In the genomic region with DNA sequence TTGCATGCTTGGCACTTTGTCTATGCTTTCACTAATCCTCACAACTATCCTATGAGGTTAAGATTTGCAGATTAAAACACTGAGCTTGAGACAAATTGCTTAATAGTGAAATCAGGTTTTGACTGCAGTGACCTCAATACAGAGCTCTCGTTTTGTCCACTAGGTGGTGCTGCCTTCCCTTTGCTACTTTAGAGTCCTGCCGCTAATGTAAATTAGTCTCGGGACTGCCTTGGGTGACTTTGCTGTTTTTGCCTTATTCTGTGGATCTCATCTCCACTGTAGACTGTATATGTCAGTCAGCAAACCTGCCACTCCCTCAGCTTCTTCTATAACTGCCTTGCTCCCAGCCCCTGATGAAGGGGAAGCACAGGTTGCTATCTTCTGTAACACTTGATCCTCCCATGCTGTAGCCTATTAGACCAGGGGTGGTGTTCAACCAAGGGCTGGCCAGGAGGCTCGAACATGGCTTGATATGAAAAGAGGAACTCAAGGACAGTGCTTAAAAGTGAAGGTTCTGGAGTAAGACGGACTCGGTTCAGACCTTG, we compare ENCODE assay signal across 8 cellular contexts. TPM values are rescaled to one million over a fixed set of nuclear protein-coding genes. Genes with fewer than 3 reads are reported as not detected.
DNase-seq lines count a peak whose midpoint lies in the region; ATAC-seq, FAIRE-seq and TF ChIP-seq lines count a peak whose summit lies in the region.

No MANE protein-coding gene starts in this region.

- peak overlapping the region; percentile 64 for H2AFZ ChIP-seq in PC-3 (ENCODE audit: low read length)

- BruUV-seq in PC-3 (replicated peaks; lab: Mats Ljungman, UMichigan), result no TSS peak

- intact Hi-C loops in PC-3 (cut with micrococcal nuclease) (loop anchor here (1.0 to 10.0 kb wide), 2 partner anchors 175 to 353 kb away; no protein-coding TSS in a partner anchor), pancreas (cut with DNase I) (loop anchor here in 1 of 3 donors (5.0 kb wide), 1 partner anchor 176 kb away; no protein-coding TSS in a partner anchor)

- H3K27me3 ChIP-seq in PC-3 (ENCODE audit: low read length) (0 out of 2 replicates have a peak, but pooled peaks cover 3% of the 10 kb centered on the region), pancreas (no peaks in the 10 kb centered on the region)

- H3K9ac ChIP-seq in PC-3 (ENCODE audit: low read length), result no peak overlapping the region

- H3K4me1 ChIP-seq in PC-3 (ENCODE audit: insufficient read depth, low read length) (no peaks in the 10 kb centered on the region), pancreas (no peaks in the 10 kb centered on the region)

- POLR2A ChIA-PET in PC-3 (lab: Charles Lee; ENCODE audit: unreplicated experiment), result interaction anchor here (1.1 kb wide), 1 partner anchor 172 kb away, joined by 7 read pairs; no protein-coding TSS in a partner anchor

- ATAC-seq in GM21526 (IDR thresholded peaks at IDR 0.05; ENCODE audit: low FRiP score, unreplicated experiment) (peak; percentile 95), PC-3 (peak; percentile 96), pancreas (peak; percentile 93 to 99 (median 95))

- TF ChIP-seq CTCF in PC-3 (conservative IDR thresholded peaks at IDR 0.05; ENCODE audit: low read depth, low read length), result peak; percentile 86
- TF ChIP-seq CTCF in pancreas (IDR thresholded peaks at IDR 0.05), result peak; percentile 70 to 86 (median 80)

- peak overlapping the region; percentile 65; the same call in 1 of the 2 replicates for H3K4me2 ChIP-seq in PC-3 (ENCODE audit: low read length)

- no peak overlapping the region for H3K27ac ChIP-seq in PC-3 (ENCODE audit: low read length)
- no peak overlapping the region for H3K27ac ChIP-seq in pancreas

- CTCF ChIA-PET in PC-3 (lab: Charles Lee), result interaction anchor here (0.5 to 2.6 kb wide), 15 partner anchors 9 to 186 kb away, joined by 3 to 51 read pairs (median 3); no protein-coding TSS in a partner anchor

- H3K36me3 ChIP-seq in PC-3 (ENCODE audit: low read depth, low read length) (no peaks in the 10 kb centered on the region), pancreas (no peaks in the 10 kb centered on the region)

- H3K9me3 ChIP-seq in PC-3 (ENCODE audit: low read length) (no peaks in the 10 kb centered on the region), pancreas (no peaks in the 10 kb centered on the region)

- no peaks in the 10 kb centered on the region for H3K79me2 ChIP-seq in PC-3 (ENCODE audit: low read length)

- H3K4me3 ChIP-seq in PC-3 (ENCODE audit: low read length), result peak overlapping the region; percentile 14; the same call in 1 of the 2 replicates
- H3K4me3 ChIP-seq in pancreas, result no peak overlapping the region

- 7 to 18% methylated on average over 6 of the region's 6 CpGs for WGBS in pancreas, 2 donors

- H4K20me1 ChIP-seq in PC-3 (ENCODE audit: low read length), result no peaks in the 10 kb centered on the region

- no peaks in the 10 kb centered on the region for H3F3A ChIP-seq in PC-3 (ENCODE audit: low read length, unreplicated experiment)

- DNase-seq in EH (ENCODE audit: low read depth), result peak; percentile 70
- DNase-seq in HT1080 (ENCODE audit: low read depth), result peak; percentile 59
- peak; percentile 74 for DNase-seq in PC-3
- peak; percentile 1 for DNase-seq in activated T-helper 9 cell treated with anti-CD3 and anti-CD28 coated beads, Interleukin-2, amount 50 U/mL, for 16 hours (ENCODE audit: low read depth)
- DNase-seq in germinal center (ENCODE audit: low spot score), result peak; percentile 41
- DNase-seq in pancreas, result peak in 5 of 6 donors; percentile 48 to 78 (median 58)
- peak; percentile 74 for DNase-seq in ureter (ENCODE audit: low spot score)

- H3K9me2 ChIP-seq in PC-3 (replicated peaks; ENCODE audit: low read length), result no peaks in the 10 kb centered on the region

- FAIRE-seq in pancreas (lab: Jason Lieb, UNC), result peak; percentile 53

RNA-seq across cellular contexts. Expression of a gene that starts 26.0 kb away (rescaled TPM):
- not detected in 2 replicates for total RNA-seq in HT1080 (2014; rRNA removed; shearing (Covaris generic))
- polyA plus RNA-seq in HT1080 (2015; cell fraction: cytosol; rRNA removed), result not detected in 2 replicates
- polyA plus RNA-seq in HT1080 (2015; cell fraction: nucleus; rRNA removed), result not detected in 2 replicates
- total RNA-seq in PC-3 (2014; rRNA removed), result not detected in 2 replicates
- total RNA-seq in pancreas, result 1 to 10 TPM in 1 of 6 donors, under 1 TPM in 5; 0.16 to 1.1 (median 0.53) TPM
- polyA plus RNA-seq in pancreas, result 1 to 10 TPM in 1 of 2 donors, under 1 TPM in 1; 0.30 to 1.9 TPM
- total RNA-seq in ureter, result not detected

Comparison
In these comparisons a context has a peak if more than half of its experiments do, and no peak if none do; other contexts are left out.
1. DNase-seq: peak in every context shown above with its lines; median percentile 74 in PC-3; 74 in ureter; 70 in EH; 59 in HT1080; 58 in pancreas; 41 in germinal center; 1 in activated T-helper 9 cell treated with anti-CD3 and anti-CD28 coated beads, Interleukin-2, amount 50 U/mL, for 16 hours.